In the genomic region with DNA sequence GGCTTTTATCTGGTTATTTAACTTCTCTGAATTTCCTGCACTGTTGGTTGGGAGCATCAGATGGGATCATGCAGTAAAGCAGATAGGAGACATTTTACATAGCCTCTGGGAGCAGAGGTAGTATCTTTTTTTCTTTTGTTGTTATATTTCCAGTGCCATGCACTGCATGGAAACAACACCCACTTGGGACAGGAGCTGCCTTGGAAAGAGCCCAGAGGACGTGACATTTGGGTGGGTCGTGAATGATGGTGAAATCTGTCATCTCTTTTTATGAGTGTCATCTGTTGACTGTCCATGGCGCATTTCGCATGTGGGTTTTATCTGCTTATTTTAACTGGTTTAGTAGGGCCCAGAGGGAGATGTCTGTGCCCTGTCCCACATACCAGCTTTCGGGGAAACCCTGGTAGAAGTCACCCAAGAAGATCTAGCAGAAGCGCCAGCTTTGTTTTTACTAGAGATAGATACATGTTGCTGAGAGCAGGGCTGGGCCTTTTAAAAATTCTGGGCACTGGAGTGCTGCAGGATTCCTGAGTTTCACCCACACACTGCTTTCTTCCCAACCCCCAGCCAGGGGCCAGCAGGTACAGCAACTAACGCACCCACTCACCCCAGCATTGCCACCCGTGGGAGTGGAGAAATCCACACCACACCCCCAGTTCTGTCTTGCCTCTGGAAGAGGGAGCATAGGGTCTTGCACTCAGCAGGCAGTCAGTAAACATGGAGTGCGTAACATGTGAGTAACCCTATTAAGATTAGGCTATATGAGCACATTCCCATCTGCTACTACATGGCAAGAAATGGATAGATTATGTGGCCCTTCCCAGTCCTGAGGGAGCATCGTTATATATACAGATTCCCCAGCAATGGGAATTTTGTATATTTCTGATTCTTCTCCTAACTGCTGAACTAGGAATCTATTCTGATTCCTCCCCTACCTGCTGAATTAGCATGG, we compare ENCODE assay signal across 1 cellular context.
TF ChIP-seq lines count a peak whose summit lies in the region.

No MANE protein-coding gene starts in this region.

TF ChIP-seq in IMR-90, 13 proteins besides CTCF, POLR2A, EP300 and RAD21:
- TF ChIP-seq FOS (IDR thresholded peaks at IDR 0.05; ENCODE audit: low read depth, low read length) (no peak), MAFK (IDR thresholded peaks at IDR 0.05; ENCODE audit: low read depth, low read length) (no peak), BHLHE40 (IDR thresholded peaks at IDR 0.05; ENCODE audit: low read depth, low read length) (no peak), CEBPB (IDR thresholded peaks at IDR 0.05; ENCODE audit: low read depth, low read length) (no peak), RCOR1 (IDR thresholded peaks at IDR 0.05; ENCODE audit: insufficient replicate concordance, low read length) (no peak), RFX5 (IDR thresholded peaks at IDR 0.05; ENCODE audit: low read depth, low read length) (no peak), MXI1 (IDR thresholded peaks at IDR 0.05; ENCODE audit: borderline replicate concordance, low read depth, low read length) (no peak), CHD1 (IDR thresholded peaks at IDR 0.05; ENCODE audit: low read depth, low read length) (no peak), NFE2L2 (IDR thresholded peaks at IDR 0.05; ENCODE audit: low read depth, low read length) (no peak), MAZ (IDR thresholded peaks at IDR 0.05; ENCODE audit: borderline replicate concordance, low read depth, low read length) (no peak)
- TF ChIP-seq, protein P1, sequence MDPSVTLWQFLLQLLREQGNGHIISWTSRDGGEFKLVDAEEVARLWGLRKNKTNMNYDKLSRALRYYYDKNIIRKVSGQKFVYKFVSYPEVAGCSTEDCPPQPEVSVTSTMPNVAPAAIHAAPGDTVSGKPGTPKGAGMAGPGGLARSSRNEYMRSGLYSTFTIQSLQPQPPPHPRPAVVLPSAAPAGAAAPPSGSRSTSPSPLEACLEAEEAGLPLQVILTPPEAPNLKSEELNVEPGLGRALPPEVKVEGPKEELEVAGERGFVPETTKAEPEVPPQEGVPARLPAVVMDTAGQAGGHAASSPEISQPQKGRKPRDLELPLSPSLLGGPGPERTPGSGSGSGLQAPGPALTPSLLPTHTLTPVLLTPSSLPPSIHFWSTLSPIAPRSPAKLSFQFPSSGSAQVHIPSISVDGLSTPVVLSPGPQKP (IDR thresholded peaks at IDR 0.05; ENCODE audit: borderline replicate concordance, low read depth, low read length): no peak
